ENCODE assay signal across 1 cellular context in genomic region chr11:30487200-30487898, GRCh38.
TF ChIP-seq lines count a peak whose summit lies in the region.

No MANE protein-coding gene starts in this region.

TF ChIP-seq in HEK293, 187 proteins besides CTCF, POLR2A, EP300 and RAD21 (continued from another document):
- TF ChIP-seq ATF2 (tag by site-specific recombination; IDR thresholded peaks at IDR 0.05; ENCODE audit: low read depth) (no peak), ZNF677 (tag by site-specific recombination; IDR thresholded peaks at IDR 0.05) (no peak), PRDM1 (tag by site-specific recombination; IDR thresholded peaks at IDR 0.05) (no peak), ZNF660 (tag by site-specific recombination; IDR thresholded peaks at IDR 0.05) (no peak), ZNF585B (tag by site-specific recombination; IDR thresholded peaks at IDR 0.05) (no peak), ZNF530 (tag by site-specific recombination; IDR thresholded peaks at IDR 0.05; ENCODE audit: low read depth) (no peak), REST (tag by site-specific recombination; IDR thresholded peaks at IDR 0.05) (no peak), ZNF2 (tag by site-specific recombination; IDR thresholded peaks at IDR 0.05) (no peak)
